Comparison of ENCODE assay signal across 16 cellular contexts in the genomic region with DNA sequence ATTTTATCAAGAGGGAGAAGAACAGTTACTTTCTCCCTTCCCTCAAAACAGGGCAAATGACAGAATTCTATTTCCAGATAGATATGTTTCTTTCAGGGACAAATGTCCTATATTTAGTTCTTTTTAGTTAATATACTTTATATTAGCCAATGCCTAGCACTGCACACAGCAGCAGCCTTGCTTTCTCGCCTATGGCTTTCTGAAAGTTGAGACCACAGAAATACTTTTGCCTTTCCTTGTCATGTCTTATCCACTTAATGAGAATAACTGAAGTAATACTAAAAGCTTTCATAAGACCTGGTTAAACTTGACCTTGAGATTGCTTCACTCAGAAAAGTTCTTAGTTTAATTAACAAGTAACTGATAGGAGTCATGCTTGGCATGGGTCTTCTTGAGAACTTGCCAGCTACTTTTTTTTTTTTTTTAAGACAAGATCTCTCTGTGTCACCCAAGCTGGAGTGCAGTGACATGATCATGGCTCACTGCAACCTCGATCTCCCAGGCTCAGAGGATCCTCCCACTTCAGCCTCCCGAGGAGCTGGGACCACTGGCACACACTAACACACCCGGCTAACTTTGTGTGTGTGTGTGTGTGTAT.
DNase-seq lines count a peak whose midpoint lies in the region; ATAC-seq and TF ChIP-seq lines count a peak whose summit lies in the region.
"Had no signal": no experiment of that assay in that cellular context is flagged by ENCODE, and none has a peak within 500 bp of the region (broad histone marks: within the 10 kb centered on the region; RNA-seq: fewer than 3 reads in every experiment).

No MANE protein-coding gene starts in this region.

- H3K4me1 Mint-ChIP-seq in Calu3 (ENCODE audit: low read depth, unreplicated experiment): peaks cover 42% of the 10 kb centered on the region
- peaks cover 48% of the 10 kb centered on the region for H3K4me1 Mint-ChIP-seq in HFFc6 (ENCODE audit: low read depth)

- peak; percentile 26 for DNase-seq in Calu3
- DNase-seq in HFFc6: peak; percentile 6
- peak; percentile 56 for DNase-seq in glomerular visceral epithelial cell (ENCODE audit: extremely low spot score)
- no peak for DNase-seq in NCI-H446 treated with DMSO at 0.1 percent for 48 hours (lab: John Stamatoyannopoulos, UW)
- DNase-seq in dedifferentiated amniotic fluid mesenchymal stem cell (ENCODE audit: extremely low spot score): no peak
- DNase-seq: activated CD8-positive, alpha-beta T cell treated with anti-CD3 and anti-CD28 coated beads, Interleukin-2, amount 10 ng/mL, durations not matched to agents 7 days and 5 days; CD4-positive, CD25-positive, alpha-beta regulatory T cell; lower lobe of right lung; NCI-H1436 treated with DMSO at 0.1 percent for 48 hours; NCI-H510A treated with DMSO at 0.1 percent for 48 hours; nephron progenitor cell; stomach; T1000 had no signal

- peak; percentile 68 for ATAC-seq in SK-N-SH treated with all-trans-retinoic acid at 6 μM for 48 hours
- no peak for ATAC-seq in HG03354 (IDR thresholded peaks at IDR 0.05; ENCODE audit: poor library complexity, severe bottlenecking, unreplicated experiment)
- ATAC-seq in GM18909 (IDR thresholded peaks at IDR 0.05; ENCODE audit: poor library complexity, unreplicated experiment): no peak
- ATAC-seq: activated CD8-positive, alpha-beta T cell treated with anti-CD3 and anti-CD28 coated beads, Interleukin-2, amount 10 ng/mL, durations not matched to agents 7 days and 5 days; lower lobe of right lung had no signal

- no peaks in the 10 kb centered on the region for H3K36me3 Mint-ChIP-seq in Calu3 (ENCODE audit: insufficient read depth, unreplicated experiment)
- H3K36me3 Mint-ChIP-seq in HFFc6 (ENCODE audit: low read depth): no peaks in the 10 kb centered on the region; the same call in 1 of the 2 replicates
- H3K36me3 Mint-ChIP-seq: CD4-positive, CD25-positive, alpha-beta regulatory T cell had no signal

- peak overlapping the region; percentile 21 for H3K27ac Mint-ChIP-seq in Calu3 (ENCODE audit: unreplicated experiment)
- peak overlapping the region; percentile 49; the same call in 1 of the 2 replicates for H3K27ac Mint-ChIP-seq in HFFc6
- H3K27ac Mint-ChIP-seq: activated CD8-positive, alpha-beta T cell treated with anti-CD3 and anti-CD28 coated beads, Interleukin-2, amount 10 ng/mL, durations not matched to agents 7 days and 5 days; CD4-positive, CD25-positive, alpha-beta regulatory T cell; nephron progenitor cell had no signal

- H3K27me3 Mint-ChIP-seq in Calu3 (ENCODE audit: unreplicated experiment): no peaks in the 10 kb centered on the region
- no peaks in the 10 kb centered on the region; the same call in 1 of the 2 replicates for H3K27me3 Mint-ChIP-seq in HFFc6 (ENCODE audit: insufficient read depth)
- H3K27me3 Mint-ChIP-seq: CD4-positive, CD25-positive, alpha-beta regulatory T cell had no signal

- CTCF ChIA-PET in Calu3 (lab: Charles Lee): interaction anchor here (0.6 to 2.1 kb wide), 7 partner anchors 11 to 101 kb away, joined by 3 to 5 read pairs (median 3); no protein-coding TSS in a partner anchor

- no peak for TF ChIP-seq CTCF in Calu3 (IDR thresholded peaks at IDR 0.05; ENCODE audit: unreplicated experiment)
- no peak for TF ChIP-seq CTCF in HFFc6 (IDR thresholded peaks at IDR 0.05)

- BruUV-seq in Calu3 (replicated peaks; lab: Mats Ljungman, UMichigan): no TSS peak

- intact Hi-C loops in Calu3 (cut with micrococcal nuclease; ENCODE audit: unreplicated experiment): no loop called here

- H3K4me3 Mint-ChIP-seq in Calu3 (ENCODE audit: low read depth, unreplicated experiment) (no peak overlapping the region), HFFc6 (no peak overlapping the region)
- H3K4me3 Mint-ChIP-seq: activated CD8-positive, alpha-beta T cell treated with anti-CD3 and anti-CD28 coated beads, Interleukin-2, amount 10 ng/mL, durations not matched to agents 7 days and 5 days; CD4-positive, CD25-positive, alpha-beta regulatory T cell; nephron progenitor cell had no signal

- H3K9me3 Mint-ChIP-seq in Calu3 (ENCODE audit: low read depth, unreplicated experiment) (no peaks in the 10 kb centered on the region), HFFc6 (no peaks in the 10 kb centered on the region)
- H3K9me3 Mint-ChIP-seq: nephron progenitor cell had no signal

TF ChIP-seq in SK-N-SH treated with all-trans-retinoic acid at 6 μM for 48 hours, 23 proteins besides CTCF, POLR2A, EP300 and RAD21:
- TF ChIP-seq TCF4 (CRISPR knock-in tag; IDR thresholded peaks at IDR 0.05; ENCODE audit: borderline replicate concordance) (no peak), ISL1 (CRISPR knock-in tag; IDR thresholded peaks at IDR 0.05) (peak; percentile 80), BACH2 (CRISPR knock-in tag; IDR thresholded peaks at IDR 0.05; ENCODE audit: borderline replicate concordance) (no peak), PPARA (CRISPR knock-in tag; IDR thresholded peaks at IDR 0.05; ENCODE audit: borderline replicate concordance) (no peak), GLIS3 (CRISPR knock-in tag; IDR thresholded peaks at IDR 0.05) (no peak), ZNF565 (CRISPR knock-in tag; conservative IDR thresholded peaks at IDR 0.05; ENCODE audit: low read depth) (no peak)
- TF ChIP-seq, protein P1, sequence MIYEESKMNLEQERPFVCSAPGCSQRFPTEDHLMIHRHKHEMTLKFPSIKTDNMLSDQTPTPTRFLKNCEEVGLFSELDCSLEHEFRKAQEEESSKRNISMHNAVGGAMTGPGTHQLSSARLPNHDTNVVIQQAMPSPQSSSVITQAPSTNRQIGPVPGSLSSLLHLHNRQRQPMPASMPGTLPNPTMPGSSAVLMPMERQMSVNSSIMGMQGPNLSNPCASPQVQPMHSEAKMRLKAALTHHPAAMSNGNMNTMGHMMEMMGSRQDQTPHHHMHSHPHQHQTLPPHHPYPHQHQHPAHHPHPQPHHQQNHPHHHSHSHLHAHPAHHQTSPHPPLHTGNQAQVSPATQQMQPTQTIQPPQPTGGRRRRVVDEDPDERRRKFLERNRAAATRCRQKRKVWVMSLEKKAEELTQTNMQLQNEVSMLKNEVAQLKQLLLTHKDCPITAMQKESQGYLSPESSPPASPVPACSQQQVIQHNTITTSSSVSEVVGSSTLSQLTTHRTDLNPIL (CRISPR knock-in tag; IDR thresholded peaks at IDR 0.05; ENCODE audit: low read depth): no peak

Comparison
In these comparisons a context has a peak if more than half of its experiments do, and no peak if none do; other contexts are left out.
1. DNase-seq: peak in Calu3 (single experiment), HFFc6 (single experiment) and glomerular visceral epithelial cell (single experiment); none in NCI-H446 treated with DMSO at 0.1 percent for 48 hours (single experiment) and dedifferentiated amniotic fluid mesenchymal stem cell (single experiment).